17 cellular contexts compared by ENCODE assay signal in the genomic region with DNA sequence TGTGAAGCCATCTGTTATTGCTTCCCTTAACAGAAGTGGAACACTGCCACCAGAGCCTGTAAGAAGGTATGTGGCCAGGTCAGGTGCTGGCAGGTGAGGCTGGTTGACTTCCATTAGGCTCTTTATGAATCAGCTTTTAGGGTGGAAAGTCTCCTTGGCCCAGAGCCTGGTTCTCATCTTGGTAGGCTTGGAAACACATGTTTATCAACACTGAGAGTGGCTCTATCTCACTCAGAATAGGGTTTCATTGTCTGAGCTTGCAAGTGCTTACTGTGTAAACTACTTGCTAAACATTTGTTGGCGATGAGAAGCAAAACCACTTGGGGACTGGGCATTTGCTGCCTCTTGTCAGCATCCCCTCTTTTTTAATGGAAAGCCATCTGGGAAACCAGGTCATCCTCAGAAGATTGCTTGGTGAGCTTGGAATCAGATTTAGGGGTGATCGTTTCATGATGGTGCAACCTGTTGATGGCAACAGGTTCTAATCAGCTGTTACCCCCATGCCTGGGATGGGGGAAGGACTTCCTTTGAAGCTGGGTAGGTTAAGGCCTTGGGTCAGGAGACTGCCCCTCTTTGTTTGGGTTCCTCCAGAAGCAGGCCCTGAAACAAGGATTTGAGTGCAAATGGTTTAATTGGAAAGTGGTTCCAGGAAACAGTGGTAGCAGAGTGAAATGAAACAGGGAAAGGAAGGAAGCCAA.
DNase-seq lines count a peak whose midpoint lies in the region; ATAC-seq, FAIRE-seq and TF ChIP-seq lines count a peak whose summit lies in the region.
"Had no signal": no experiment of that assay in that cellular context is flagged by ENCODE, and none has a peak within 500 bp of the region (broad histone marks: within the 10 kb centered on the region; RNA-seq: fewer than 3 reads in every experiment).

No MANE protein-coding gene starts in this region.

- no peak overlapping the region for H3K4me3 ChIP-seq in bronchial epithelial cell (ENCODE audit: low read depth, low read length)
- no peak overlapping the region for H3K4me3 ChIP-seq in osteoblast (ENCODE audit: insufficient read depth, low read length)
- H3K4me3 ChIP-seq: BLaER1 treated with 17β-estradiol and CSF1 and Interleukin-3, amounts not matched to agents 10 nM and 100 nM; psoas muscle had no signal

- no peaks in the 10 kb centered on the region for H3K36me3 ChIP-seq in bronchial epithelial cell (ENCODE audit: control insufficient read depth, insufficient read depth, low read length)
- no peaks in the 10 kb centered on the region for H3K36me3 ChIP-seq in osteoblast (ENCODE audit: insufficient read depth, low read length)
- H3K36me3 ChIP-seq: BLaER1 treated with 17β-estradiol and CSF1 and Interleukin-3, amounts not matched to agents 10 nM and 100 nM had no signal

- no peaks in the 10 kb centered on the region for H3K9me3 ChIP-seq in osteoblast (ENCODE audit: low read depth, low read length)
- H3K9me3 ChIP-seq: psoas muscle had no signal

- FAIRE-seq in bronchial epithelial cell (lab: Jason Lieb, UNC), result no peak
- FAIRE-seq: colon, frontal cortex, GM19239 had no signal

- H3K27me3 ChIP-seq in bronchial epithelial cell (ENCODE audit: control insufficient read depth, insufficient read depth, low read length), result no peaks in the 10 kb centered on the region
- H3K27me3 ChIP-seq in osteoblast (ENCODE audit: insufficient read depth, low read length), result no peaks in the 10 kb centered on the region
- H3K27me3 ChIP-seq: BLaER1 treated with 17β-estradiol and CSF1 and Interleukin-3, amounts not matched to agents 10 nM and 100 nM had no signal

- DNase-seq in DMS53 treated with DMSO at 0.1 percent for 48 hours (lab: John Stamatoyannopoulos, UW; ENCODE audit: unreplicated experiment) (peak; percentile 22), NCI-H2029 treated with DMSO at 0.1 percent for 48 hours (lab: John Stamatoyannopoulos, UW) (peak; percentile 96), bronchial epithelial cell (ENCODE audit: low read depth) (peak; percentile 65), osteoblast (ENCODE audit: insufficient read length, low spot score, missing footprints) (no peak), GM19240 (ENCODE audit: insufficient read length, low spot score) (no peak)
- DNase-seq in activated CD8-positive, alpha-beta memory T cell treated with anti-CD3 and anti-CD28 coated beads, Interleukin-2, amount 50 U/mL, for 48 hours, result no peak
- DNase-seq: activated CD8-positive, alpha-beta memory T cell treated with anti-CD3 and anti-CD28 coated beads, Interleukin-2, amount 10 ng/mL, durations not matched to agents 7 days and 5 days; MM.1S; NK-92 treated with Interleukin-12 subunit alpha and Interleukin-12 subunit beta, amount 100 ng/mL, for 24 hours; psoas muscle; stimulated activated CD4-positive, alpha-beta T cell treated with anti-CD3 and anti-CD28 coated beads, Interleukin-2, amount 100 ng/mL, for 24 hours had no signal

- H3K79me2 ChIP-seq in osteoblast (ENCODE audit: insufficient read depth, low read length), result no peaks in the 10 kb centered on the region

- no peak overlapping the region for H3K4me2 ChIP-seq in osteoblast (ENCODE audit: insufficient read depth, low read length)

- H3K4me1 ChIP-seq in osteoblast (ENCODE audit: insufficient read depth, low read length), result peaks cover 59% of the 10 kb centered on the region

- H4K20me1 ChIP-seq in osteoblast (ENCODE audit: insufficient read depth, low read length), result no peaks in the 10 kb centered on the region
- H4K20me1 ChIP-seq: BLaER1 treated with 17β-estradiol and CSF1 and Interleukin-3, amounts not matched to agents 10 nM and 100 nM had no signal

- no peak for TF ChIP-seq CTCF in bronchial epithelial cell (IDR thresholded peaks at IDR 0.05; ENCODE audit: insufficient read depth, low read length, severe bottlenecking)
- no peak for TF ChIP-seq CTCF in osteoblast (IDR thresholded peaks at IDR 0.05; ENCODE audit: extremely low read depth, low read depth, low read length)

- ATAC-seq in GM19467 (IDR thresholded peaks at IDR 0.05; ENCODE audit: unreplicated experiment) (no peak), GM19035 (IDR thresholded peaks at IDR 0.05; ENCODE audit: unreplicated experiment) (no peak)
- ATAC-seq: activated CD8-positive, alpha-beta memory T cell treated with anti-CD3 and anti-CD28 coated beads, Interleukin-2, amount 10 ng/mL, durations not matched to agents 7 days and 5 days had no signal

- no peak overlapping the region for H2AFZ ChIP-seq in osteoblast (ENCODE audit: low read length)

- H3K27ac ChIP-seq in osteoblast (ENCODE audit: low read depth, low read length), result peak overlapping the region; percentile 74
- H3K27ac ChIP-seq: BLaER1 treated with 17β-estradiol and CSF1 and Interleukin-3, amounts not matched to agents 10 nM and 100 nM; psoas muscle had no signal

Comparison
In these comparisons a context has a peak if more than half of its experiments do, and no peak if none do; other contexts are left out.
1. DNase-seq: peak in DMS53 treated with DMSO at 0.1 percent for 48 hours (single experiment), NCI-H2029 treated with DMSO at 0.1 percent for 48 hours (single experiment) and bronchial epithelial cell (single experiment); none in osteoblast (single experiment), activated CD8-positive, alpha-beta memory T cell treated with anti-CD3 and anti-CD28 coated beads, Interleukin-2, amount 50 U/mL, for 48 hours (single experiment) and GM19240 (single experiment).